9 cellular contexts compared by ENCODE assay signal in the genomic region with DNA sequence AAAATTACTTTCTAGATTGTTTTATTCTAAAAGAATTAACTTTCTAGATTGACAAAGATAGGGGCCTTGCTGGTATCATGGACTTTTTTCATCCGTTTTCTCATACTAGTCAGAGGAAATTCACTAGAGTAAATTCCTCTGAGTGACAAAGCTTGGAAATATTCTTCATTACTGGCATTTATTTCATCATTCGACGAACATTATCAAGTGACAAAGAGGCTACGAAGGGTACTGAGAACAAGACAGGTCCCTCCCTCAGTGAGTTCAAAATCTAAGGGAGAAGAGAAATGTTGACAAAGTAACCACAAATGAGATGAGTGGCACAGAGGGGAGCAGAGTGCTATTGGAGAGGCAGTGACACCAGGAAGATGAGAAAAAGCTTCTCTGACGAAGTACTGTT. TPM values are rescaled to one million over a fixed set of nuclear protein-coding genes. Genes with fewer than 3 reads are reported as not detected.
DNase-seq lines count a peak whose midpoint lies in the region; ATAC-seq and TF ChIP-seq lines count a peak whose summit lies in the region.
"Had no signal": no experiment of that assay in that cellular context is flagged by ENCODE, and none has a peak within 500 bp of the region (broad histone marks: within the 10 kb centered on the region; RNA-seq: fewer than 3 reads in every experiment).

No MANE protein-coding gene starts in this region.

- H3K27ac Mint-ChIP-seq in effector memory CD8-positive, alpha-beta T cell, result peak overlapping the region; percentile 83 to 90

- CTCF ChIA-PET in PC-3 (lab: Charles Lee) (no interaction called here), HEK293T (lab: Yijun Ruan, JAX) (no interaction called here)

- peaks cover 61% of the 10 kb centered on the region for H3K79me2 ChIP-seq in PC-3 (ENCODE audit: low read length)

- H4K20me1 ChIP-seq in PC-3 (ENCODE audit: low read length), result no peaks in the 10 kb centered on the region

- H3K4me2 ChIP-seq in PC-3 (ENCODE audit: low read length), result peak overlapping the region; percentile 49

- BruUV-seq in PC-3 (replicated peaks; lab: Mats Ljungman, UMichigan), result no TSS peak

- peak overlapping the region; percentile 55 to 63 for H3K4me3 Mint-ChIP-seq in effector memory CD8-positive, alpha-beta T cell

- no peaks in the 10 kb centered on the region for H3K9me3 Mint-ChIP-seq in effector memory CD8-positive, alpha-beta T cell

- no peak for ATAC-seq in PC-3
- ATAC-seq in effector memory CD8-positive, alpha-beta T cell (replicated peaks), result peak; percentile 43
- ATAC-seq: left ventricle myocardium superior had no signal

- no peaks in the 10 kb centered on the region for H3K36me3 ChIP-seq in PC-3 (ENCODE audit: low read depth, low read length)
- peaks cover 0 to 5% of the 10 kb centered on the region in 2 donors for H3K36me3 ChIP-seq in ascending aorta

- H3K27me3 ChIP-seq in PC-3 (ENCODE audit: low read length) (no peaks in the 10 kb centered on the region), ascending aorta (no peaks in the 10 kb centered on the region)

- H2AFZ ChIP-seq in PC-3 (ENCODE audit: low read length), result no peak overlapping the region

- H3K9me2 ChIP-seq in PC-3 (replicated peaks; ENCODE audit: low read length), result no peaks in the 10 kb centered on the region

- no peak overlapping the region for H3K9ac ChIP-seq in PC-3 (ENCODE audit: low read length)

- H3K27me3 Mint-ChIP-seq in effector memory CD8-positive, alpha-beta T cell, result no peaks in the 10 kb centered on the region

- H3K27ac ChIP-seq in PC-3 (ENCODE audit: low read length), result peak overlapping the region; percentile 37
- no peak overlapping the region for H3K27ac ChIP-seq in ascending aorta

- intact Hi-C loops in PC-3 (cut with micrococcal nuclease) (no loop called here), ascending aorta (cut with DNase I) (no loop called here)

- peaks cover 46 to 62% of the 10 kb centered on the region in 2 donors for H3K4me1 Mint-ChIP-seq in effector memory CD8-positive, alpha-beta T cell (ENCODE audit: low read depth in 2 of 2)

- DNase-seq in EH (ENCODE audit: low read depth), result peak; percentile 93
- peak; percentile 46 for DNase-seq in PC-3
- DNase-seq in effector memory CD8-positive, alpha-beta T cell, result peak in 1 of 3 experiments; percentile 20
- peak; percentile 79 for DNase-seq in renal cortical epithelial cell (ENCODE audit: low read depth)
- no peak for DNase-seq in HEK293T (ENCODE audit: extremely low spot score)
- DNase-seq in ascending aorta (ENCODE audit: low spot score in 2 of 2), result no peak
- no peak for DNase-seq in activated CD4-positive, alpha-beta T cell treated with anti-CD3 and anti-CD28 coated beads, Interleukin-2, amount 50 U/mL, for 1 hour
- DNase-seq: left ventricle myocardium superior, NCI-H524 had no signal

- TF ChIP-seq CTCF in PC-3 (conservative IDR thresholded peaks at IDR 0.05; ENCODE audit: low read depth, low read length) (no peak), ascending aorta (IDR thresholded peaks at IDR 0.05) (no peak)

- H3K4me3 ChIP-seq in PC-3 (ENCODE audit: low read length) (no peak overlapping the region), ascending aorta (no peak overlapping the region)

- H3K4me1 ChIP-seq in PC-3 (ENCODE audit: insufficient read depth, low read length) (peaks cover 15% of the 10 kb centered on the region), ascending aorta (peaks cover 0 to 12% of the 10 kb centered on the region in 2 donors)

- peaks cover 38% of the 10 kb centered on the region for H3K36me3 Mint-ChIP-seq in effector memory CD8-positive, alpha-beta T cell (ENCODE audit: insufficient read depth)

- H3F3A ChIP-seq in PC-3 (ENCODE audit: low read length, unreplicated experiment), result no peaks in the 10 kb centered on the region

- H3K9me3 ChIP-seq in PC-3 (ENCODE audit: low read length), result no peaks in the 10 kb centered on the region
- H3K9me3 ChIP-seq in ascending aorta, result no peaks in the 10 kb centered on the region

- POLR2A ChIA-PET in PC-3 (lab: Charles Lee; ENCODE audit: unreplicated experiment), result no interaction called here
- POLR2A ChIA-PET in HEK293T (lab: Yijun Ruan, JAX), result no interaction called here

TF ChIP-seq in HEK293T, 16 proteins besides CTCF, POLR2A, EP300 and RAD21:
- no peak for TF ChIP-seq L3MBTL2 (conservative IDR thresholded peaks at IDR 0.05)
- TF ChIP-seq FOXM1 (IDR thresholded peaks at IDR 0.05; ENCODE audit: borderline replicate concordance), result no peak
- TF ChIP-seq TARDBP (IDR thresholded peaks at IDR 0.05), result no peak
- TF ChIP-seq FOXA1 (IDR thresholded peaks at IDR 0.05), result no peak
- no peak for TF ChIP-seq NFRKB (IDR thresholded peaks at IDR 0.05)
- TF ChIP-seq FOXK2 (IDR thresholded peaks at IDR 0.05), result no peak
- TF ChIP-seq HDGF (IDR thresholded peaks at IDR 0.05; ENCODE audit: borderline replicate concordance), result no peak
- no peak for TF ChIP-seq SUZ12 (IDR thresholded peaks at IDR 0.05)
- TF ChIP-seq SP1 (IDR thresholded peaks at IDR 0.05), result no peak
- TF ChIP-seq, protein P1, sequence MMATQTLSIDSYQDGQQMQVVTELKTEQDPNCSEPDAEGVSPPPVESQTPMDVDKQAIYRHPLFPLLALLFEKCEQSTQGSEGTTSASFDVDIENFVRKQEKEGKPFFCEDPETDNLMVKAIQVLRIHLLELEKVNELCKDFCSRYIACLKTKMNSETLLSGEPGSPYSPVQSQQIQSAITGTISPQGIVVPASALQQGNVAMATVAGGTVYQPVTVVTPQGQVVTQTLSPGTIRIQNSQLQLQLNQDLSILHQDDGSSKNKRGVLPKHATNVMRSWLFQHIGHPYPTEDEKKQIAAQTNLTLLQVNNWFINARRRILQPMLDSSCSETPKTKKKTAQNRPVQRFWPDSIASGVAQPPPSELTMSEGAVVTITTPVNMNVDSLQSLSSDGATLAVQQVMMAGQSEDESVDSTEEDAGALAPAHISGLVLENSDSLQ (IDR thresholded peaks at IDR 0.05), result no peak
- TF ChIP-seq CTBP1 (IDR thresholded peaks at IDR 0.05; ENCODE audit: borderline replicate concordance), result no peak
- TF ChIP-seq BHLHE40 (IDR thresholded peaks at IDR 0.05; ENCODE audit: borderline replicate concordance), result no peak
- TF ChIP-seq ZNF384 (IDR thresholded peaks at IDR 0.05), result no peak
- no peak for TF ChIP-seq ARNT (IDR thresholded peaks at IDR 0.05)
- TF ChIP-seq LEF1 (IDR thresholded peaks at IDR 0.05; ENCODE audit: borderline replicate concordance), result no peak
- no peak for TF ChIP-seq ELF4 (IDR thresholded peaks at IDR 0.05)

RNA-seq across cellular contexts. Expression of a gene that starts 4.3 kb away (rescaled TPM):
- 7.1 and 16.2 TPM in 2 replicates for total RNA-seq in PC-3 (2014; rRNA removed)
- total RNA-seq in renal cortical epithelial cell, result 21.9 and 44.0 TPM in 2 replicates
- total RNA-seq in ascending aorta, result 9.8 TPM

Comparison
In these comparisons a context has a peak if more than half of its experiments do, and no peak if none do; other contexts are left out.
1. DNase-seq: peak in EH (single experiment), PC-3 (single experiment) and renal cortical epithelial cell (single experiment); none in HEK293T (single experiment), ascending aorta (0 of 2) and activated CD4-positive, alpha-beta T cell treated with anti-CD3 and anti-CD28 coated beads, Interleukin-2, amount 50 U/mL, for 1 hour (single experiment).